In the genomic region with DNA sequence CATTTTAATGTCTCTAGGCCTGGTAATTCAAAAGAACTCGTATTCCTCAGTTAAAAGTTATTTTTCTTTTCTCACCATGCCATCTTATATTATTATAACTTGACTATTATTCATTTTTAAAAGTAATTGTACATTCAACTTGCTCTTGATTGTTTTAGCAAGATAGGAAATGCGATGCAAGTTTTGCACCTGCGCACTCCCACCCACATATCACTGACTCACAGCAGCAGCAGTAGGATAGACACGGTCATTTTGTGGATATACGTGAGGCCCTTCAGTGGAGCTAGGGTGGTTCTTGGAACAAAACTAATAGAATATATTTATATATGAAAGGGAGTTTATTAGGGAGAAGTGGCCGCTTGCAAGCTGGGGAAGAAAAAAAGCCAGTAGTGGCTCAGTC, we compare ENCODE assay signal across 9 cellular contexts.
"Had no signal": no experiment of that assay in that cellular context is flagged by ENCODE, and none has a peak within 500 bp of the region (broad histone marks: within the 10 kb centered on the region; RNA-seq: fewer than 3 reads in every experiment).

No MANE protein-coding gene starts in this region.

- H3K27ac Mint-ChIP-seq: GM23338, H9, HFFc6 had no signal

- H3K27ac ChIP-seq: GM23248 had no signal

- H3K9me3 Mint-ChIP-seq: HFFc6 had no signal

- H3K4me3 ChIP-seq: GM23248, GM23338, HAP-1 had no signal

- H3K36me3 ChIP-seq: HAP-1 had no signal

- ATAC-seq: GM23338, HCT116 had no signal

- H3K9me3 ChIP-seq: HAP-1 had no signal

- DNase-seq: GM23248, GOT3, H7, H9, HCEC 1CT, HFFc6 had no signal

- H3K4me3 Mint-ChIP-seq: GM23338, H9, HFFc6 had no signal
